In genomic region chr10:109996225-109996624, GRCh38 we compare ENCODE assay signal across 8 cellular contexts. TPM values are rescaled to one million over a fixed set of nuclear protein-coding genes. Genes with fewer than 3 reads are reported as not detected.
DNase-seq lines count a peak whose midpoint lies in the region; ATAC-seq and TF ChIP-seq lines count a peak whose summit lies in the region.

No MANE protein-coding gene starts in this region.

- peaks cover 0 to 35% (median 4%) of the 10 kb centered on the region in 4 donors for H3K4me1 ChIP-seq in Peyer's patch

- no peak for TF ChIP-seq CTCF in Peyer's patch (IDR thresholded peaks at IDR 0.05)
- TF ChIP-seq CTCF in omental fat pad (IDR thresholded peaks at IDR 0.05), result no peak

- H3K9me3 ChIP-seq in Peyer's patch, result no peaks in the 10 kb centered on the region

- ATAC-seq in GM19023 (IDR thresholded peaks at IDR 0.05; ENCODE audit: unreplicated experiment) (peak; percentile 67), HG02973 (IDR thresholded peaks at IDR 0.05; ENCODE audit: unreplicated experiment) (peak; percentile 79), omental fat pad (ENCODE audit: low FRiP score) (peak; percentile 54), HG02763 (IDR thresholded peaks at IDR 0.05; ENCODE audit: unreplicated experiment) (no peak)

- TF ChIP-seq POLR2A in Peyer's patch (IDR thresholded peaks at IDR 0.05), result no peak

- peak overlapping the region in 2 of 4 donors; percentile 18 to 37 for H3K4me3 ChIP-seq in Peyer's patch

- DNase-seq in Peyer's patch (peak in 1 of 3 donors; percentile 60), omental fat pad (ENCODE audit: low spot score) (no peak), Ammon's horn (ENCODE audit: low spot score) (no peak)
- DNase-seq in activated effector memory CD4-positive, alpha-beta T cell treated with anti-CD3 and anti-CD28 coated beads, Interleukin-2, amount 50 U/mL, for 16 hours, result no peak
- no peak for DNase-seq in activated CD4-positive, alpha-beta T cell treated with anti-CD3 and anti-CD28 coated beads, Interleukin-2, amount 50 U/mL, for 48 hours

- H3K36me3 ChIP-seq in Peyer's patch, result no peaks in the 10 kb centered on the region

- H3K27me3 ChIP-seq in Peyer's patch, result no peaks in the 10 kb centered on the region

- peak overlapping the region in 3 of 4 donors; percentile 62 to 85 (median 85) for H3K27ac ChIP-seq in Peyer's patch

RNA-seq across cellular contexts. Expression of gene ADD3, which starts 11.6 kb away (rescaled TPM):
- total RNA-seq in Peyer's patch, result 100 to 1,000 TPM; 236 to 545 (median 314) TPM
- total RNA-seq in omental fat pad, result 100 to 1,000 TPM in 3 of 4 donors, 10 to 100 TPM in 1; 85.4 to 647 (median 252) TPM
